In genomic region chr13:112822851-112823250, GRCh38 we compare ENCODE assay signal across 15 cellular contexts.
DNase-seq lines count a peak whose midpoint lies in the region; ATAC-seq and TF ChIP-seq lines count a peak whose summit lies in the region.
"Had no signal": no experiment of that assay in that cellular context is flagged by ENCODE, and none has a peak within 500 bp of the region (broad histone marks: within the 10 kb centered on the region; RNA-seq: fewer than 3 reads in every experiment).

No MANE protein-coding gene starts in this region.

- no peak overlapping the region for H3K18ac ChIP-seq in H9 (ENCODE audit: insufficient read length, low read depth, low read length)

- no peak overlapping the region for H2BK20ac ChIP-seq in H9 (ENCODE audit: low read depth, low read length, poor library complexity, severe bottlenecking)

- H3K79me2 ChIP-seq in H9 (ENCODE audit: insufficient read depth, low read length), result no peaks in the 10 kb centered on the region

- H3K4me3 Mint-ChIP-seq in H9 (no peak overlapping the region), WTC11 (no peak overlapping the region)
- H3K4me3 Mint-ChIP-seq: CD14-positive monocyte; CD8-positive, alpha-beta T cell had no signal

- no peak overlapping the region for H4K5ac ChIP-seq in H9 (ENCODE audit: insufficient read length, low read depth, low read length)

- POLR2A ChIA-PET in WTC11 (lab: Charles Lee), result no interaction called here

- no peaks in the 10 kb centered on the region for H3K27me3 Mint-ChIP-seq in H9 (ENCODE audit: low read depth)
- H3K27me3 Mint-ChIP-seq in WTC11 (ENCODE audit: low read depth), result no peaks in the 10 kb centered on the region

- H2BK12ac ChIP-seq in H9 (ENCODE audit: insufficient read length, low read depth, low read length), result no peak overlapping the region

- H3K9me3 Mint-ChIP-seq in H9, result peaks cover 8 to 12% of the 10 kb centered on the region in 2 experiments
- H3K9me3 Mint-ChIP-seq in WTC11, result peaks cover 11% of the 10 kb centered on the region
- H3K9me3 Mint-ChIP-seq: CD8-positive, alpha-beta T cell had no signal

- H2BK5ac ChIP-seq in H9 (ENCODE audit: insufficient read length, low read length), result no peak overlapping the region

- no peak overlapping the region for H4K8ac ChIP-seq in H9 (replicated peaks; ENCODE audit: insufficient read length, low read depth, low read length)

- no peak overlapping the region for H3K56ac ChIP-seq in H9 (ENCODE audit: insufficient read length, low read depth, low read length)

- H3K4me1 Mint-ChIP-seq in H9, result no peaks in the 10 kb centered on the region
- no peaks in the 10 kb centered on the region for H3K4me1 Mint-ChIP-seq in WTC11
- H3K4me1 Mint-ChIP-seq: CD14-positive monocyte had no signal

- H3K4me2 ChIP-seq in H9 (ENCODE audit: insufficient read depth, insufficient read length, low read length), result no peak overlapping the region
- H3K4me2 ChIP-seq: A549 had no signal

- H3K14ac ChIP-seq in H9 (ENCODE audit: insufficient read depth, low read length), result no peak overlapping the region; the same call in 1 of the 2 replicates

- H2AK5ac ChIP-seq in H9 (ENCODE audit: insufficient read length, low read length), result no peak overlapping the region

- H3K23me2 ChIP-seq in H9 (ENCODE audit: insufficient read length, low read depth, low read length, poor library complexity, severe bottlenecking), result no peaks in the 10 kb centered on the region

- H2BK120ac ChIP-seq in H9 (ENCODE audit: low read depth, low read length, poor library complexity, severe bottlenecking), result no peak overlapping the region

- no peak overlapping the region for H2AFZ ChIP-seq in H9 (ENCODE audit: low read length)

- H4K20me1 ChIP-seq in H9 (ENCODE audit: control insufficient read depth, insufficient read depth, insufficient read length), result no peaks in the 10 kb centered on the region

- H3K4ac ChIP-seq in H9 (ENCODE audit: low read depth, low read length), result no peak overlapping the region

- no peak overlapping the region for H3K9ac ChIP-seq in H9 (ENCODE audit: extremely low read depth, insufficient read length, low read length)

- H3K27ac ChIP-seq in H9 (ENCODE audit: insufficient read length, low read depth, low read length), result no peak overlapping the region
- H3K27ac ChIP-seq: A549, HL-60 had no signal

- peak overlapping the region in 2 of 3 experiments; percentile 20 to 90; a peak in 4 of 7 replicates for H3K27ac Mint-ChIP-seq in H9
- peak overlapping the region; percentile 53; the same call in 1 of the 2 replicates for H3K27ac Mint-ChIP-seq in WTC11
- H3K27ac Mint-ChIP-seq: CD8-positive, alpha-beta T cell had no signal

- H3K23ac ChIP-seq in H9 (ENCODE audit: insufficient read length, low read depth, low read length), result no peak overlapping the region

- H3K79me1 ChIP-seq in H9 (ENCODE audit: insufficient read depth, low read depth, low read length, poor library complexity, severe bottlenecking), result no peaks in the 10 kb centered on the region

- no peaks in the 10 kb centered on the region for H3K27me3 ChIP-seq in H9 (ENCODE audit: insufficient read depth, low read length)

- TF ChIP-seq CTCF in H9 (conservative IDR thresholded peaks at IDR 0.05) (no peak), WTC11 (IDR thresholded peaks at IDR 0.05) (no peak)

- no peak overlapping the region for H2BK15ac ChIP-seq in H9 (ENCODE audit: low read depth, low read length)

- peaks cover 8% of the 10 kb centered on the region for H3K9me3 ChIP-seq in H9 (ENCODE audit: control insufficient read depth, low read depth, low read length)
- H3K9me3 ChIP-seq: A549 had no signal

- H4K91ac ChIP-seq in H9 (ENCODE audit: insufficient read length, low read depth, low read length), result no peak overlapping the region

- no peak for DNase-seq in H9
- peak; percentile 7 for DNase-seq in WTC11 (ENCODE audit: low spot score)
- peak; percentile 42 for DNase-seq in islet precursor cell
- peak; percentile 43 for DNase-seq in posterior vena cava (ENCODE audit: low spot score)
- DNase-seq in NCI-H774 (lab: John Stamatoyannopoulos, UW), result no peak
- no peak for DNase-seq in NCI-H1694 treated with DMSO at 0.1 percent for 48 hours (lab: John Stamatoyannopoulos, UW)
- DNase-seq in NCI-H1436 (lab: John Stamatoyannopoulos, UW), result no peak
- DNase-seq in foreskin melanocyte, result no peak
- DNase-seq: CD8-positive, alpha-beta T cell; COR-L47; DND-41; GDM1 had no signal

- H3T11ph ChIP-seq in H9 (ENCODE audit: low read length), result no peak overlapping the region

- ATAC-seq in WTC11, result no peak
- ATAC-seq: A549; CD8-positive, alpha-beta T cell had no signal

- intact Hi-C loops in posterior vena cava (cut with DNase I), result no loop called here

- H3K36me3 Mint-ChIP-seq in H9 (ENCODE audit: insufficient read depth in 1 of 3, low read depth in 3 of 3) (peaks cover 37 to 91% (median 79%) of the 10 kb centered on the region in 3 experiments), WTC11 (peaks cover 83% of the 10 kb centered on the region)

- H3K4me1 ChIP-seq in H9 (ENCODE audit: insufficient read depth, low read length), result no peaks in the 10 kb centered on the region
- H3K4me1 ChIP-seq: A549 had no signal

- CTCF ChIA-PET in WTC11 (lab: Charles Lee), result no interaction called here

- WGBS in H9 (ENCODE audit: extremely low coverage, insufficient read length, low lambda C conversion rate), result no CpG with 5 or more reads among the region's 11 CpGs

TF ChIP-seq in WTC11, 78 proteins besides CTCF, POLR2A, EP300 and RAD21:
- TF ChIP-seq RORB (CRISPR knock-in tag; IDR thresholded peaks at IDR 0.05) (no peak), ZNF671 (CRISPR knock-in tag; IDR thresholded peaks at IDR 0.05) (no peak), USF1 (CRISPR knock-in tag; IDR thresholded peaks at IDR 0.05) (no peak), NR1H2 (CRISPR knock-in tag; IDR thresholded peaks at IDR 0.05) (no peak), ZNF396 (CRISPR knock-in tag; IDR thresholded peaks at IDR 0.05; ENCODE audit: borderline replicate concordance) (no peak), ZNF416 (CRISPR knock-in tag; IDR thresholded peaks at IDR 0.05) (no peak), GABPB1 (CRISPR knock-in tag; IDR thresholded peaks at IDR 0.05) (no peak)
- TF ChIP-seq, protein P1, sequence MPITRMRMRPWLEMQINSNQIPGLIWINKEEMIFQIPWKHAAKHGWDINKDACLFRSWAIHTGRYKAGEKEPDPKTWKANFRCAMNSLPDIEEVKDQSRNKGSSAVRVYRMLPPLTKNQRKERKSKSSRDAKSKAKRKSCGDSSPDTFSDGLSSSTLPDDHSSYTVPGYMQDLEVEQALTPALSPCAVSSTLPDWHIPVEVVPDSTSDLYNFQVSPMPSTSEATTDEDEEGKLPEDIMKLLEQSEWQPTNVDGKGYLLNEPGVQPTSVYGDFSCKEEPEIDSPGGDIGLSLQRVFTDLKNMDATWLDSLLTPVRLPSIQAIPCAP (CRISPR knock-in tag; IDR thresholded peaks at IDR 0.05), result no peak

Comparison
In these comparisons a context has a peak if more than half of its experiments do, and no peak if none do; other contexts are left out.
1. DNase-seq: peak in WTC11 (single experiment), islet precursor cell (single experiment) and posterior vena cava (single experiment); none in H9 (single experiment), NCI-H774 (single experiment), NCI-H1694 treated with DMSO at 0.1 percent for 48 hours (single experiment), NCI-H1436 (single experiment) and foreskin melanocyte (single experiment).